ENCODE assay signal across 12 cellular contexts in genomic region chr2:170747921-170748320, GRCh38. TPM values are rescaled to one million over a fixed set of nuclear protein-coding genes. Genes with fewer than 3 reads are reported as not detected.
DNase-seq lines count a peak whose midpoint lies in the region; ATAC-seq, FAIRE-seq and TF ChIP-seq lines count a peak whose summit lies in the region.
"Had no signal": no experiment of that assay in that cellular context is flagged by ENCODE, and none has a peak within 500 bp of the region (broad histone marks: within the 10 kb centered on the region; RNA-seq: fewer than 3 reads in every experiment).

No MANE protein-coding gene starts in this region.

- H3K36me3 ChIP-seq in MG63 (no peaks in the 10 kb centered on the region), K562 (ENCODE audit: control insufficient read depth, insufficient read depth, low read length) (no peaks in the 10 kb centered on the region), hepatocyte (replicated peaks; ENCODE audit: insufficient read depth, low read depth) (no peaks in the 10 kb centered on the region)

- no peak; the same call in 1 of the 2 replicates for TF ChIP-seq EP300 in K562 (IDR thresholded peaks at IDR 0.05; ENCODE audit: low read length)

- H3K9me3 ChIP-seq in MG63 = no peaks in the 10 kb centered on the region
- no peaks in the 10 kb centered on the region for H3K9me3 ChIP-seq in K562 (replicated peaks; ENCODE audit: control insufficient read depth, insufficient read depth, low read depth, low read length)
- no peaks in the 10 kb centered on the region for H3K9me3 ChIP-seq in hepatocyte (ENCODE audit: low read depth)

- intact Hi-C loops in K562 (cut with micrococcal nuclease) = no loop called here

- peak; percentile 63 for ATAC-seq in K562
- no peak for ATAC-seq in activated naive CD8-positive, alpha-beta T cell treated with anti-CD3 and anti-CD28 coated beads, Interleukin-2, amount 50 U/mL, for 24 hours
- ATAC-seq: activated T-helper 17 cell treated with anti-CD3 and anti-CD28 coated beads, Interleukin-2, amount 50 U/mL, for 72 hours had no signal

- CTCF ChIA-PET in K562 (lab: Yijun Ruan, JAX; ENCODE audit: low intra/inter-chr PET ratio) = interaction anchor here (0.6 to 0.8 kb wide), 2 partner anchors 64 to 958 kb away, joined by 3 read pairs; no protein-coding TSS in a partner anchor

- H3K9me1 ChIP-seq in K562 (ENCODE audit: control insufficient read depth, insufficient read depth, low read length) = no peaks in the 10 kb centered on the region

- peak overlapping the region; percentile 10; the same call in 2 of the 3 replicates for H3K27ac ChIP-seq in K562 (ENCODE audit: extremely low read depth, low read depth, low read length)
- H3K27ac ChIP-seq in hepatocyte = no peak overlapping the region
- H3K27ac ChIP-seq: KMS-11 had no signal

- H3K9me2 ChIP-seq in hepatocyte (replicated peaks; ENCODE audit: insufficient read depth) = no peaks in the 10 kb centered on the region

- TF ChIP-seq POLR2A in K562 (conservative IDR thresholded peaks at IDR 0.05) = no peak

- no peak for TF ChIP-seq CTCF in K562 (IDR thresholded peaks at IDR 0.05 in 2 of 3, conservative IDR thresholded peaks at IDR 0.05 in 1 of 3; ENCODE audit: insufficient read depth in 2 of 3, low read depth in 1 of 3, low read length in 3 of 3)
- no peak for TF ChIP-seq CTCF in hepatocyte (IDR thresholded peaks at IDR 0.05; ENCODE audit: poor library complexity)

- H3K79me2 ChIP-seq in K562 (ENCODE audit: control insufficient read depth, insufficient read depth, low read length) = 0 out of 3 replicates have a peak, but pooled peaks cover 2% of the 10 kb centered on the region
- H3K79me2 ChIP-seq in hepatocyte = no peaks in the 10 kb centered on the region

- H3K36me3 Mint-ChIP-seq in activated naive CD8-positive, alpha-beta T cell treated with anti-CD3 and anti-CD28 coated beads, Interleukin-2, amount 50 U/mL, for 24 hours (ENCODE audit: low read depth) = no peaks in the 10 kb centered on the region

- H3K4me1 ChIP-seq in K562 (replicated peaks in 1 of 2; ENCODE audit: control insufficient read depth in 2 of 2, insufficient read depth in 2 of 2, low read length in 2 of 2) (peaks cover 17 to 37% of the 10 kb centered on the region in 2 experiments; a peak in 4 of 5 replicates), hepatocyte (ENCODE audit: insufficient read depth) (no peaks in the 10 kb centered on the region)

- no peak overlapping the region for H3K4me3 ChIP-seq in MG63
- H3K4me3 ChIP-seq in K562 = no peak overlapping the region
- H3K4me3 ChIP-seq in hepatocyte = no peak overlapping the region

- H3K4me1 Mint-ChIP-seq in activated naive CD8-positive, alpha-beta T cell treated with anti-CD3 and anti-CD28 coated beads, Interleukin-2, amount 50 U/mL, for 24 hours = no peaks in the 10 kb centered on the region
- H3K4me1 Mint-ChIP-seq: activated T-helper 17 cell treated with anti-CD3 and anti-CD28 coated beads, Interleukin-2, amount 50 U/mL, for 72 hours had no signal

- POLR2A ChIA-PET in K562 (lab: Yijun Ruan, JAX) = interaction anchor here (0.6 to 2.1 kb wide), 8 partner anchors 8 to 1891 kb away, joined by 3 to 10 read pairs (median 4); partner anchors contain the start of gene ERICH2

- no peaks in the 10 kb centered on the region for H3K27me3 ChIP-seq in MG63
- H3K27me3 ChIP-seq in K562 (ENCODE audit: control insufficient read depth in 2 of 2, insufficient read depth in 2 of 2, low read length in 2 of 2) = no peaks in the 10 kb centered on the region
- no peaks in the 10 kb centered on the region for H3K27me3 ChIP-seq in hepatocyte

- no peaks in the 10 kb centered on the region for H3K9me3 Mint-ChIP-seq in activated naive CD8-positive, alpha-beta T cell treated with anti-CD3 and anti-CD28 coated beads, Interleukin-2, amount 50 U/mL, for 24 hours
- H3K9me3 Mint-ChIP-seq: activated T-helper 17 cell treated with anti-CD3 and anti-CD28 coated beads, Interleukin-2, amount 50 U/mL, for 72 hours had no signal

- H3K27ac Mint-ChIP-seq in activated naive CD8-positive, alpha-beta T cell treated with anti-CD3 and anti-CD28 coated beads, Interleukin-2, amount 50 U/mL, for 24 hours = no peak overlapping the region
- H3K27ac Mint-ChIP-seq: activated T-helper 17 cell treated with anti-CD3 and anti-CD28 coated beads, Interleukin-2, amount 50 U/mL, for 72 hours had no signal

- H3K9ac ChIP-seq in K562 (ENCODE audit: insufficient read depth in 1 of 2, low read depth in 2 of 2, low read length in 2 of 2) = peak overlapping the region in 1 of 2 experiments; percentile 2; a peak in 2 of 4 replicates
- H3K9ac ChIP-seq: KMS-11 had no signal

- peak overlapping the region; percentile 46 for H3K4me2 ChIP-seq in K562 (ENCODE audit: insufficient read depth, low read length)
- peak overlapping the region; percentile 55 for H3K4me2 ChIP-seq in hepatocyte
- H3K4me2 ChIP-seq: KMS-11 had no signal

- peak; percentile 18 for DNase-seq in COLO829 (ENCODE audit: low spot score)
- peak; percentile 37 for DNase-seq in MG63
- peak; percentile 38 to 68 (median 57) for DNase-seq in K562 (ENCODE audit: extremely low read depth in 1 of 4, low spot score in 3 of 4)
- peak; percentile 46 for DNase-seq in hepatocyte (ENCODE audit: low spot score)
- no peak for DNase-seq in NK-92 (lab: John Stamatoyannopoulos, UW; ENCODE audit: unreplicated experiment)
- DNase-seq in SIG-M5 treated with dmso at 0.1 percent for 504 hours (lab: John Stamatoyannopoulos, UW; ENCODE audit: unreplicated experiment) = no peak
- DNase-seq in NCI-H526 (lab: John Stamatoyannopoulos, UW) = no peak
- no peak for DNase-seq in activated naive CD8-positive, alpha-beta T cell treated with anti-CD3 and anti-CD28 coated beads, Interleukin-2, amount 50 U/mL, for 24 hours
- DNase-seq: activated CD4-positive, alpha-beta T cell treated with anti-CD3 and anti-CD28 coated beads, Interleukin-2, amount 50 U/mL, for 1 hour had no signal

- no peak for TF ChIP-seq RAD21 in K562 (CRISPR knock-in tag; conservative IDR thresholded peaks at IDR 0.05 in 1 of 2, IDR thresholded peaks at IDR 0.05 in 1 of 2)

- in situ Hi-C loops in K562 (cut with MboI) = no loop called here

- WGBS in K562 (ENCODE audit: insufficient coverage, low coverage, missing lambda C conversion rate) = 25% methylated on average over 4 of the region's 4 CpGs
- WGBS in hepatocyte (ENCODE audit: low lambda C conversion rate, missing lambda C conversion rate) = 52% methylated on average over 4 of the region's 4 CpGs

- FAIRE-seq in K562 (lab: Jason Lieb, UNC) = peak; percentile 40

- no peak overlapping the region for H3K4me3 Mint-ChIP-seq in activated naive CD8-positive, alpha-beta T cell treated with anti-CD3 and anti-CD28 coated beads, Interleukin-2, amount 50 U/mL, for 24 hours
- H3K4me3 Mint-ChIP-seq: activated T-helper 17 cell treated with anti-CD3 and anti-CD28 coated beads, Interleukin-2, amount 50 U/mL, for 72 hours had no signal

- H4K20me1 ChIP-seq in K562 (replicated peaks; ENCODE audit: control insufficient read depth, insufficient read depth, low read length) (no peaks in the 10 kb centered on the region), hepatocyte (ENCODE audit: insufficient read depth, poor library complexity, severe bottlenecking) (no peaks in the 10 kb centered on the region)

- peaks cover 27% of the 10 kb centered on the region for H3K27me3 Mint-ChIP-seq in activated naive CD8-positive, alpha-beta T cell treated with anti-CD3 and anti-CD28 coated beads, Interleukin-2, amount 50 U/mL, for 24 hours

- H2AFZ ChIP-seq in K562 (ENCODE audit: low read depth, low read length) (peak overlapping the region; percentile 69), hepatocyte (peak overlapping the region; percentile 45)

- no TSS peak for BruUV-seq in K562 (replicated peaks; lab: Mats Ljungman, UMichigan)

RNA-seq across cellular contexts. Expression of gene ERICH2, which starts 22.3 kb away (rescaled TPM):
- total RNA-seq in MG63 (2014; rRNA removed; shearing (Covaris generic); ENCODE audit: low replicate concordance) = 1.5 TPM in 1 of 2 replicates, not detected in the other
- total RNA-seq in K562 (2011; cell fraction: chromatin; rRNA removed; ENCODE audit: low replicate concordance) = not detected in 2 replicates
- not detected in 2 replicates for total RNA-seq in K562 (2011; cell fraction: nucleolus; rRNA removed)
- total RNA-seq in K562 (2011; cell fraction: nucleoplasm; rRNA removed) = not detected in 2 replicates
- total RNA-seq in K562 (2014; rRNA removed) (1.1 and 1.2 TPM in 2 replicates), K562 (2014; rRNA removed; fragmentation: Illumina TruSeq; extraction: Trizol) (1.2 and 2.4 TPM in 2 replicates), K562 (2015; rRNA removed; fragmentation: Illumina TruSeq; extraction: Trizol) (1.2 and 1.6 TPM in 2 replicates), K562 (2021) (1.2 and 1.3 TPM in 2 replicates), hepatocyte (0.52 TPM in 1 of 2 replicates, not detected in the other)
- polyA plus RNA-seq in K562 (2011; rRNA removed) (1.5 and 1.8 TPM in 2 replicates), K562 (2014; fragmentation: Illumina TruSeq; extraction: Trizol) (1.1 and 1.6 TPM in 2 replicates), K562 (2014; fragmentation: Nextera tagmentation; extraction: Ambion mirVana) (1 to 10 TPM in 1 of 2 experiments, under 1 TPM in 1; 0.85 to 1.0 TPM), K562 (2014; rRNA removed) (1.4 and 1.8 TPM in 2 replicates), hepatocyte (1.9 and 3.1 TPM in 2 replicates)
- 0.12 TPM in 1 of 2 replicates, not detected in the other for polyA plus RNA-seq in K562 (2011; cell fraction: cytosol; rRNA removed)
- polyA plus RNA-seq in K562 (2011; cell fraction: nucleus; rRNA removed) = 0.36 TPM in 1 of 2 replicates, not detected in the other
- polyA plus RNA-seq in K562 (2012) = 3.3 and 13.0 TPM in 2 replicates
- polyA minus RNA-seq in K562 (2011; rRNA and poly(A)+ RNA removed) = 0.66 and 0.70 TPM in 2 replicates
- not detected in 2 replicates for polyA minus RNA-seq in K562 (2011; cell fraction: cytosol; rRNA and poly(A)+ RNA removed)
- polyA minus RNA-seq in K562 (2011; cell fraction: nucleus; rRNA and poly(A)+ RNA removed) = 0.89 TPM in 1 of 2 replicates, not detected in the other
- total RNA-seq: activated T-helper 17 cell treated with anti-CD3 and anti-CD28 coated beads, Interleukin-2, amount 50 U/mL, for 72 hours; T-helper 1 cell treated with Interleukin-12 subunit alpha and Interleukin-12 subunit beta and Interleukin-4 antibody, amounts not matched to agents 30 ng/mL and 1 ng/mL, for 36 hours had no signal

RNA-seq across cellular contexts. Expression of gene SP5, which starts 32.8 kb away (rescaled TPM):
- 0.20 and 0.39 TPM in 2 replicates for total RNA-seq in MG63 (2014; rRNA removed; shearing (Covaris generic); ENCODE audit: low replicate concordance)
- total RNA-seq in K562 (2011; cell fraction: chromatin; rRNA removed; ENCODE audit: low replicate concordance) = not detected in 2 replicates
- 0.26 TPM in 1 of 2 replicates, not detected in the other for total RNA-seq in K562 (2011; cell fraction: nucleolus; rRNA removed)
- total RNA-seq in K562 (2011; cell fraction: nucleoplasm; rRNA removed) = 0.31 TPM in 1 of 2 replicates, not detected in the other
- 0.59 and 0.65 TPM in 2 replicates for total RNA-seq in K562 (2014; rRNA removed)
- total RNA-seq in K562 (2014; rRNA removed; fragmentation: Illumina TruSeq; extraction: Trizol) = 0.07 TPM in 1 of 2 replicates, not detected in the other
- 0.25 and 0.30 TPM in 2 replicates for total RNA-seq in K562 (2015; rRNA removed; fragmentation: Illumina TruSeq; extraction: Trizol)
- 1.7 and 1.8 TPM in 2 replicates for total RNA-seq in K562 (2021)
- polyA plus RNA-seq in K562 (2011; rRNA removed) = 0.06 and 0.31 TPM in 2 replicates
- 0.22 and 0.57 TPM in 2 replicates for polyA plus RNA-seq in K562 (2011; cell fraction: cytosol; rRNA removed)
- 0.24 and 0.46 TPM in 2 replicates for polyA plus RNA-seq in K562 (2011; cell fraction: nucleus; rRNA removed)
- polyA plus RNA-seq in K562 (2012) = 0.78 and 1.1 TPM in 2 replicates
- not detected in 2 replicates for polyA plus RNA-seq in K562 (2014; fragmentation: Illumina TruSeq; extraction: Trizol)
- polyA plus RNA-seq in K562 (2014; fragmentation: Nextera tagmentation; extraction: Ambion mirVana) = under 1 TPM; 0.03 TPM
- polyA plus RNA-seq in K562 (2014; rRNA removed) = 0.67 and 0.99 TPM in 2 replicates
- polyA minus RNA-seq in K562 (2011; rRNA and poly(A)+ RNA removed) = 0.09 TPM in 1 of 2 replicates, not detected in the other
- not detected in 2 replicates for polyA minus RNA-seq in K562 (2011; cell fraction: cytosol; rRNA and poly(A)+ RNA removed)
- 0.27 and 1.1 TPM in 2 replicates for polyA minus RNA-seq in K562 (2011; cell fraction: nucleus; rRNA and poly(A)+ RNA removed)
- 1.0 and 1.9 TPM in 2 replicates for total RNA-seq in hepatocyte
- polyA plus RNA-seq in hepatocyte = 1.8 and 2.4 TPM in 2 replicates

Comparison
In these comparisons a context has a peak if more than half of its experiments do, and no peak if none do; other contexts are left out.
1. DNase-seq: peak in COLO829 (single experiment), MG63 (single experiment), K562 (4 of 4) and hepatocyte (single experiment); none in NK-92 (single experiment), SIG-M5 treated with dmso at 0.1 percent for 504 hours (single experiment), NCI-H526 (0 of 2) and activated naive CD8-positive, alpha-beta T cell treated with anti-CD3 and anti-CD28 coated beads, Interleukin-2, amount 50 U/mL, for 24 hours (single experiment).